8 cellular contexts compared by ENCODE assay signal in the genomic region with DNA sequence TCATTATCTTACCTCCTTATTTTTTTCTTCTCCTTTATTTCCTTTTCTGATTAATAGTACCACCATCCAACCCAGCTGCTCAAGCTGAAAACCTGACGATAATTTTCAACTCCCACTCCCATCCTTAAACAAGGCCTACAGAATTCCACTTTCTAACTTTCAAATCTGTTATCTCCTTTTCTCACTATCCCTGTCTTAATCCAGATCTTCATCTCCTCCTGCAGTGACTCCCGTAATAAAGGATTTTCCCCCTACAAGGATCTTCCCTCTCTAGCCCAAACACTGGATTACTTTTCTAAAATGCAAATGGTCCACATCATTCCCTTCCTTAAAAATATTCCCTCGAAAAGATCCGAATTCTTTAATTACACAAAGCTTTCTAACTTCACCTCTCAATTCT. TPM values are rescaled to one million over a fixed set of nuclear protein-coding genes. Genes with fewer than 3 reads are reported as not detected.
DNase-seq lines count a peak whose midpoint lies in the region; TF ChIP-seq lines count a peak whose summit lies in the region.

No MANE protein-coding gene starts in this region.

- peaks cover 33% of the 10 kb centered on the region for H3K4me1 Mint-ChIP-seq in T-helper 2 cell treated with Interferon-gamma antibody and Interleukin-4, amounts not matched to agents 5 μg/mL and 100 μg/mL, for 36 hours (ENCODE audit: low read depth)
- peaks cover 55% of the 10 kb centered on the region for H3K4me1 Mint-ChIP-seq in activated CD4-positive, alpha-beta memory T cell treated with anti-CD3 and anti-CD28 coated beads, Interleukin-2, amount 10 ng/mL, durations not matched to agents 7 days and 5 days
- peaks cover 14% of the 10 kb centered on the region for H3K4me1 Mint-ChIP-seq in glutamatergic neuron (ENCODE audit: low read depth, unreplicated experiment)

- peak overlapping the region in 1 of 21 experiments; percentile 97 for H3K27ac ChIP-seq in skin epidermis
- H3K27ac ChIP-seq in effector memory CD4-positive, alpha-beta T cell (ENCODE audit: insufficient read depth, low read length, poor library complexity, severe bottlenecking), result no peak overlapping the region

- H3K4me3 Mint-ChIP-seq in T-helper 2 cell treated with Interferon-gamma antibody and Interleukin-4, amounts not matched to agents 5 μg/mL and 100 μg/mL, for 36 hours, result peak overlapping the region; percentile 89
- H3K4me3 Mint-ChIP-seq in activated CD4-positive, alpha-beta memory T cell treated with anti-CD3 and anti-CD28 coated beads, Interleukin-2, amount 10 ng/mL, durations not matched to agents 7 days and 5 days, result peak overlapping the region; percentile 84
- peak overlapping the region; percentile 99 for H3K4me3 Mint-ChIP-seq in glutamatergic neuron (ENCODE audit: unreplicated experiment)

- DNase-seq in T-helper 2 cell treated with Interferon-gamma antibody and Interleukin-4, amounts not matched to agents 5 μg/mL and 100 μg/mL, for 36 hours (ENCODE audit: low spot score), result no peak
- DNase-seq in T-helper 2 cell (no peak), glutamatergic neuron (no peak), NCI-H2029 treated with DMSO at 0.1 percent for 48 hours (lab: John Stamatoyannopoulos, UW) (no peak), NCI-H526 (lab: John Stamatoyannopoulos, UW) (no peak)
- DNase-seq in activated CD4-positive, alpha-beta memory T cell treated with anti-CD3 and anti-CD28 coated beads, Interleukin-2, amount 10 ng/mL, durations not matched to agents 7 days and 5 days, result no peak
- DNase-seq in effector memory CD4-positive, alpha-beta T cell, result no peak

- H3K27me3 Mint-ChIP-seq in T-helper 2 cell treated with Interferon-gamma antibody and Interleukin-4, amounts not matched to agents 5 μg/mL and 100 μg/mL, for 36 hours (ENCODE audit: low read depth), result no peaks in the 10 kb centered on the region
- no peaks in the 10 kb centered on the region for H3K27me3 Mint-ChIP-seq in activated CD4-positive, alpha-beta memory T cell treated with anti-CD3 and anti-CD28 coated beads, Interleukin-2, amount 10 ng/mL, durations not matched to agents 7 days and 5 days
- peaks cover 6% of the 10 kb centered on the region for H3K27me3 Mint-ChIP-seq in glutamatergic neuron (ENCODE audit: unreplicated experiment)

- H3K27ac Mint-ChIP-seq in T-helper 2 cell treated with Interferon-gamma antibody and Interleukin-4, amounts not matched to agents 5 μg/mL and 100 μg/mL, for 36 hours, result peak overlapping the region; percentile 9
- peak overlapping the region; percentile 44 for H3K27ac Mint-ChIP-seq in activated CD4-positive, alpha-beta memory T cell treated with anti-CD3 and anti-CD28 coated beads, Interleukin-2, amount 10 ng/mL, durations not matched to agents 7 days and 5 days
- H3K27ac Mint-ChIP-seq in glutamatergic neuron (ENCODE audit: unreplicated experiment), result peak overlapping the region; percentile 40

- H3K9me3 ChIP-seq in effector memory CD4-positive, alpha-beta T cell (ENCODE audit: control insufficient read depth, low read length), result no peaks in the 10 kb centered on the region

- no peak for TF ChIP-seq CTCF in glutamatergic neuron (IDR thresholded peaks at IDR 0.05; ENCODE audit: partially characterized antibody, unreplicated experiment)

- CTCF ChIA-PET in activated CD4-positive, alpha-beta memory T cell treated with anti-CD3 and anti-CD28 coated beads, Interleukin-2, amount 10 ng/mL, durations not matched to agents 7 days and 5 days (lab: Charles Lee), result interaction anchor here (1.1 kb wide), 1 partner anchor 258 kb away, joined by 4 read pairs; no protein-coding TSS in a partner anchor

- no peaks in the 10 kb centered on the region for H3K36me3 ChIP-seq in effector memory CD4-positive, alpha-beta T cell (ENCODE audit: control insufficient read depth, insufficient read depth, low read length)

- no peaks in the 10 kb centered on the region for H3K27me3 ChIP-seq in effector memory CD4-positive, alpha-beta T cell (replicated peaks; ENCODE audit: control insufficient read depth, insufficient read depth, low read length, poor library complexity, severe bottlenecking)

- POLR2A ChIA-PET in activated CD4-positive, alpha-beta memory T cell treated with anti-CD3 and anti-CD28 coated beads, Interleukin-2, amount 10 ng/mL, durations not matched to agents 7 days and 5 days (lab: Charles Lee), result interaction anchor here (0.9 to 4.1 kb wide), 5 partner anchors 17 to 263 kb away, joined by 3 to 74 read pairs (median 4); partner anchors contain the start of genes FBXO33, GEMIN2 and SEC23A

- no peaks in the 10 kb centered on the region for H3K9me3 Mint-ChIP-seq in T-helper 2 cell treated with Interferon-gamma antibody and Interleukin-4, amounts not matched to agents 5 μg/mL and 100 μg/mL, for 36 hours
- H3K9me3 Mint-ChIP-seq in activated CD4-positive, alpha-beta memory T cell treated with anti-CD3 and anti-CD28 coated beads, Interleukin-2, amount 10 ng/mL, durations not matched to agents 7 days and 5 days, result no peaks in the 10 kb centered on the region
- peaks cover 5% of the 10 kb centered on the region for H3K9me3 Mint-ChIP-seq in glutamatergic neuron (ENCODE audit: unreplicated experiment)

- H3K36me3 Mint-ChIP-seq in T-helper 2 cell treated with Interferon-gamma antibody and Interleukin-4, amounts not matched to agents 5 μg/mL and 100 μg/mL, for 36 hours (ENCODE audit: low read depth), result peaks cover 26% of the 10 kb centered on the region
- peaks cover 45% of the 10 kb centered on the region for H3K36me3 Mint-ChIP-seq in activated CD4-positive, alpha-beta memory T cell treated with anti-CD3 and anti-CD28 coated beads, Interleukin-2, amount 10 ng/mL, durations not matched to agents 7 days and 5 days (ENCODE audit: low read depth)
- no peaks in the 10 kb centered on the region for H3K36me3 Mint-ChIP-seq in glutamatergic neuron (ENCODE audit: unreplicated experiment)

- H3K4me1 ChIP-seq in effector memory CD4-positive, alpha-beta T cell (ENCODE audit: control insufficient read depth, insufficient read depth, low read length, poor library complexity, severe bottlenecking), result peaks cover 12% of the 10 kb centered on the region

- peak overlapping the region in 4 of 7 experiments; percentile 68 to 89 (median 78) for H3K4me3 ChIP-seq in skin epidermis
- no peak overlapping the region for H3K4me3 ChIP-seq in effector memory CD4-positive, alpha-beta T cell (ENCODE audit: insufficient read depth, low read depth, low read length, poor library complexity, severe bottlenecking)

RNA-seq across cellular contexts. Expression of gene TRAPPC6B, which starts 1.5 kb away (rescaled TPM):
- total RNA-seq in activated CD4-positive, alpha-beta memory T cell treated with anti-CD3 and anti-CD28 coated beads, Interleukin-2, amount 10 ng/mL, durations not matched to agents 7 days and 5 days, result 10 to 100 TPM; 31.9 to 37.3 TPM
- total RNA-seq in glutamatergic neuron (ENCODE audit: unreplicated experiment), result 47.4 TPM

RNA-seq across cellular contexts. Expression of gene PNN, which starts 6.5 kb away (rescaled TPM):
- 10 to 100 TPM; 75.0 to 75.3 TPM for total RNA-seq in activated CD4-positive, alpha-beta memory T cell treated with anti-CD3 and anti-CD28 coated beads, Interleukin-2, amount 10 ng/mL, durations not matched to agents 7 days and 5 days
- total RNA-seq in glutamatergic neuron (ENCODE audit: unreplicated experiment), result 102 TPM

RNA-seq across cellular contexts. Expression of gene GEMIN2, which starts 54.5 kb away (rescaled TPM):
- 10 to 100 TPM; 18.3 to 22.4 TPM for total RNA-seq in activated CD4-positive, alpha-beta memory T cell treated with anti-CD3 and anti-CD28 coated beads, Interleukin-2, amount 10 ng/mL, durations not matched to agents 7 days and 5 days
- 16.1 TPM for total RNA-seq in glutamatergic neuron (ENCODE audit: unreplicated experiment)
